In the genomic region with DNA sequence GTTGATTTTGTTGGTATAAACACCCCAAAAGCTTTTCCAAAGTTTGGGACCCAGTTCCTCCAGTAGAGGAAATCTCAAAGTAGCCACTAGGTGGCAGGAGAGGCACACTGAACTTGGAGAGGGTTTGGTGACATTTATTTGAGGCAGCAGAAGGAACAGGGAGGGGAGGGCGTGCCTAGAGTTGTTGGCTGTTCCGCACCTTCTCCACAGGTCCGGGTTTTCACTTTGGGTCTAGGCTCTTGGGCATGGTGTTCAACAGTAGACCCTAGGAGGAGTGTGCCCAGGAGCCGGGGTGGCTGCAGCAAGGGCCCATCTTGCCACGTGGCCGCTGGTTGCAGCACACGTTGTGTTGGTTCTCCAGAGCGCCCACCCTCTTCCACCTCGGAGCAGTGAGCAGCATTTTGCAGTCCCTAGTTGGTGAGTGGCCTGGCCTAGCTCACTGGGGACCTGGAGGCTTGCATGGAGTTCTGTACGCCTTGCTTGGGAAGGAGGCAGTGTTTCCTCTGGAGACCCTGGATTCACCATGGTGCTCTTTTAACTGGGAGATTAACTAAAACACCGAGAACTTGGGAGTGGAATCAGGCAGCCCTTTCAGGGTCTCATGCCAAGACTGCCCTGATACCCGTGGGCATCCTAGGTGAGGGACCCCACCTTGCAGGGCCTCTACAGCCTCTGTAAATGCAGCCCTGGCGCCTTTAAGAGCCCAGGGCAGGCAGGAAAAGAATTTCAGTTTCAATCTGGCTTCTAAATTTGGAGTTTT, we compare ENCODE assay signal across 1 cellular context.
TF ChIP-seq lines count a peak whose summit lies in the region.

No MANE protein-coding gene starts in this region.

TF ChIP-seq in endothelial cell of umbilical vein, 7 proteins besides CTCF, POLR2A, EP300 and RAD21 (continued from another document):
- TF ChIP-seq, protein P1, sequence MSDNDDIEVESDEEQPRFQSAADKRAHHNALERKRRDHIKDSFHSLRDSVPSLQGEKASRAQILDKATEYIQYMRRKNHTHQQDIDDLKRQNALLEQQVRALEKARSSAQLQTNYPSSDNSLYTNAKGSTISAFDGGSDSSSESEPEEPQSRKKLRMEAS (IDR thresholded peaks at IDR 0.05; ENCODE audit: insufficient read depth, insufficient read length): peak; percentile 67
